18 cellular contexts compared by ENCODE assay signal in the genomic region with DNA sequence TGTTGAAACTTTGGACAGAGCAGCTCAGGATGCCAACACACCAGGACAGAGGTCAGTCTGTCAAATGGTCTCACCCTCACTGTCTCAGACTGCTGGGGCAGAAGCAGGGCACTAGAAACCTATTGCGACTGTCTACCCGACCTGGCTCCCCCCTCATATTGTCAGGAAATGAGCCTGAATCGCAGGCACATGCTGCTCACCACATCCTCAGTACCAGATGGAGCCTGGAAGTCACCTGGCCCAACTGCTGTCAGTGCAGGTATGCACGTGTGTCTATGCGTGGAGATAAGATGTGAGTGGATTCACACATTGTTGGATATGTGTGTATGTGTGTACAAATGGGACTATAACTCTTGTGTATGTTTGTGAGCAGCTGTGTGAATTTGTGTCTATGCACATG. TPM values are rescaled to one million over a fixed set of nuclear protein-coding genes. Genes with fewer than 3 reads are reported as not detected.
DNase-seq lines count a peak whose midpoint lies in the region; ATAC-seq and TF ChIP-seq lines count a peak whose summit lies in the region.
"Had no signal": no experiment of that assay in that cellular context is flagged by ENCODE, and none has a peak within 500 bp of the region (broad histone marks: within the 10 kb centered on the region; RNA-seq: fewer than 3 reads in every experiment).

No MANE protein-coding gene starts in this region.

- H3K36me3 ChIP-seq in DND-41 (ENCODE audit: insufficient read depth, low read length) (no peaks in the 10 kb centered on the region), ovary (no peaks in the 10 kb centered on the region)
- H3K36me3 ChIP-seq: right atrium auricular region had no signal

- H3K27me3 ChIP-seq in DND-41 (ENCODE audit: insufficient read depth, low read length, poor library complexity), result peaks cover 4% of the 10 kb centered on the region
- H3K27me3 ChIP-seq in ovary, result no peaks in the 10 kb centered on the region
- H3K27me3 ChIP-seq: right atrium auricular region, testis had no signal

- no peaks in the 10 kb centered on the region for H3K27me3 Mint-ChIP-seq in effector memory CD8-positive, alpha-beta T cell

- no peak overlapping the region for H3K9ac ChIP-seq in DND-41 (ENCODE audit: low read depth, low read length)

- WGBS in ovary, 3 donors, result 73 to 84% (median 75%) methylated on average over 5 of the region's 5 CpGs

- ATAC-seq in DND-41 (ENCODE audit: insufficient read depth, low read depth), result peak; percentile 26; the same call in 1 of the 3 replicates
- ATAC-seq in effector memory CD8-positive, alpha-beta T cell (replicated peaks), result peak; percentile 77

- H3K9me3 ChIP-seq in DND-41 (ENCODE audit: insufficient read depth, low read length, severe bottlenecking), result no peaks in the 10 kb centered on the region
- H3K9me3 ChIP-seq in ovary, result no peaks in the 10 kb centered on the region
- H3K9me3 ChIP-seq: right atrium auricular region, testis had no signal

- H3K36me3 Mint-ChIP-seq in effector memory CD8-positive, alpha-beta T cell (ENCODE audit: insufficient read depth), result peaks cover 2% of the 10 kb centered on the region

- H3K4me1 Mint-ChIP-seq in effector memory CD8-positive, alpha-beta T cell (ENCODE audit: low read depth in 2 of 2), result peaks cover 23 to 35% of the 10 kb centered on the region in 2 donors

- intact Hi-C loops in ovary (cut with DNase I), result loop anchor here in 1 of 4 donors (5.0 kb wide), 1 partner anchor 351 kb away; no protein-coding TSS in a partner anchor

- peak overlapping the region; percentile 1 to 54 for H3K4me3 Mint-ChIP-seq in effector memory CD8-positive, alpha-beta T cell
- H3K4me3 Mint-ChIP-seq: activated T-helper 1 cell treated with anti-CD3 and anti-CD28 coated beads, Interleukin-12 subunit alpha, Interleukin-12 subunit beta, Interleukin-2, Interleukin-4 antibody, amounts not matched to agents 30 ng/mL and 10 ng/mL and 1 ng/mL, durations not matched to agents 14 hours and 24 hours and 36 hours; dendritic cell treated with granulocyte-macrophage colony-stimulating factor and Interleukin-4, amounts not matched to agents 40 ng/mL and 50 ng/mL, for 4 days had no signal

- no peaks in the 10 kb centered on the region; the same call in 1 of the 2 replicates for H4K20me1 ChIP-seq in DND-41 (ENCODE audit: insufficient read depth, low read length)

- H3K79me2 ChIP-seq in DND-41 (ENCODE audit: insufficient read depth, low read length), result no peaks in the 10 kb centered on the region

- no peak for TF ChIP-seq EP300 in ovary (IDR thresholded peaks at IDR 0.05)

- no peaks in the 10 kb centered on the region for H3K9me3 Mint-ChIP-seq in effector memory CD8-positive, alpha-beta T cell
- H3K9me3 Mint-ChIP-seq: activated T-helper 1 cell treated with anti-CD3 and anti-CD28 coated beads, Interleukin-12 subunit alpha, Interleukin-12 subunit beta, Interleukin-2, Interleukin-4 antibody, amounts not matched to agents 30 ng/mL and 10 ng/mL and 1 ng/mL, durations not matched to agents 14 hours and 24 hours and 36 hours; dendritic cell treated with granulocyte-macrophage colony-stimulating factor and Interleukin-4, amounts not matched to agents 40 ng/mL and 50 ng/mL, for 4 days had no signal

- H3K27ac Mint-ChIP-seq in effector memory CD8-positive, alpha-beta T cell, result no peak overlapping the region
- H3K27ac Mint-ChIP-seq: activated T-helper 1 cell treated with anti-CD3 and anti-CD28 coated beads, Interleukin-12 subunit alpha, Interleukin-12 subunit beta, Interleukin-2, Interleukin-4 antibody, amounts not matched to agents 30 ng/mL and 10 ng/mL and 1 ng/mL, durations not matched to agents 14 hours and 24 hours and 36 hours; dendritic cell treated with granulocyte-macrophage colony-stimulating factor and Interleukin-4, amounts not matched to agents 40 ng/mL and 50 ng/mL, for 4 days had no signal

- no peak overlapping the region for H3K4me2 ChIP-seq in DND-41 (ENCODE audit: insufficient read depth, low read length)

- TF ChIP-seq CTCF in DND-41 (IDR thresholded peaks at IDR 0.05; ENCODE audit: borderline replicate concordance, extremely low read depth, low read length, poor library complexity, severe bottlenecking) (no peak), ovary (IDR thresholded peaks at IDR 0.05) (no peak)

- H3K4me3 ChIP-seq in DND-41 (ENCODE audit: low read depth in 1 of 2, low read length in 2 of 2), result no peak overlapping the region
- H3K4me3 ChIP-seq in ovary, result no peak overlapping the region
- H3K4me3 ChIP-seq: right atrium auricular region, testis had no signal

- no peak for DNase-seq in DND-41
- peak in 2 of 3 experiments; percentile 27 to 32 for DNase-seq in effector memory CD8-positive, alpha-beta T cell
- DNase-seq in ovary, result no peak
- no peak for DNase-seq in HUDEP-2 (lab: John Stamatoyannopoulos, UW; ENCODE audit: unreplicated experiment in 76 of 76)
- DNase-seq: activated CD4-positive, CD25-positive, alpha-beta regulatory T cell treated with anti-CD3 and anti-CD28 coated beads, Interleukin-2, amount 50 U/mL, for 72 hours; DMS79; NCI-H146; SHP77; stimulated activated CD4-positive, alpha-beta T cell treated with anti-CD3 and anti-CD28 coated beads, Interleukin-1b, Interleukin-23, amount 100 ng/mL, for 48 hours; testis had no signal

- H2AFZ ChIP-seq in DND-41 (ENCODE audit: low read depth, low read length), result no peak overlapping the region

- no peak overlapping the region for H3K27ac ChIP-seq in DND-41 (ENCODE audit: low read length)
- H3K27ac ChIP-seq in ovary, result no peak overlapping the region
- H3K27ac ChIP-seq: right atrium auricular region, testis had no signal

- TF ChIP-seq POLR2A in ovary (IDR thresholded peaks at IDR 0.05), result no peak

- H3K4me1 ChIP-seq in DND-41 (ENCODE audit: insufficient read depth, low read length) (peaks cover 3% of the 10 kb centered on the region; the same call in 1 of the 2 replicates), ovary (ENCODE audit: insufficient read depth) (no peaks in the 10 kb centered on the region)

RNA-seq across cellular contexts. Expression of a gene that starts 3.2 kb away (rescaled TPM):
- total RNA-seq in ovary, result 1 to 10 TPM in 1 of 7 donors, under 1 TPM in 6; 0.08 to 2.2 (median 0.69) TPM
- 1 to 10 TPM in 1 of 2 donors, under 1 TPM in 1; 0.17 to 2.1 TPM for polyA plus RNA-seq in ovary
- total RNA-seq: LHCN-M2; T-helper 2 cell treated with Interferon-gamma antibody and Interleukin-4, amounts not matched to agents 100 ng/mL and 5 ng/mL, for 36 hours had no signal
- polyA plus RNA-seq: BJ had no signal

RNA-seq across cellular contexts. Expression of a gene that starts 17.5 kb away (rescaled TPM):
- 1 to 10 TPM in 1 of 7 donors, under 1 TPM in 1, not detected in 5; 0.31 to 3.6 TPM for total RNA-seq in ovary
- not detected for polyA plus RNA-seq in ovary
- total RNA-seq: activated T-helper 1 cell treated with anti-CD3 and anti-CD28 coated beads, Interleukin-12 subunit alpha, Interleukin-12 subunit beta, Interleukin-2, Interleukin-4 antibody, amounts not matched to agents 30 ng/mL and 10 ng/mL and 1 ng/mL, durations not matched to agents 14 hours and 24 hours and 36 hours; LHCN-M2; mesenteric fat pad; right atrium auricular region; T-helper 2 cell treated with Interferon-gamma antibody and Interleukin-4, amounts not matched to agents 100 ng/mL and 5 ng/mL, for 36 hours; testis had no signal
- polyA plus RNA-seq: BJ had no signal

RNA-seq across cellular contexts. Expression of a gene that starts 34.2 kb away (rescaled TPM):
- not detected for total RNA-seq in ovary
- not detected for polyA plus RNA-seq in ovary
- total RNA-seq: activated T-helper 1 cell treated with anti-CD3 and anti-CD28 coated beads, Interleukin-12 subunit alpha, Interleukin-12 subunit beta, Interleukin-2, Interleukin-4 antibody, amounts not matched to agents 30 ng/mL and 10 ng/mL and 1 ng/mL, durations not matched to agents 14 hours and 24 hours and 36 hours; LHCN-M2; mesenteric fat pad; right atrium auricular region; T-helper 2 cell treated with Interferon-gamma antibody and Interleukin-4, amounts not matched to agents 100 ng/mL and 5 ng/mL, for 36 hours had no signal
- polyA plus RNA-seq: BJ, esophagus had no signal

RNA-seq across cellular contexts. Expression of a gene that starts 50.2 kb away (rescaled TPM):
- total RNA-seq in ovary, result not detected
- polyA plus RNA-seq in ovary, result not detected
- total RNA-seq: activated T-helper 1 cell treated with anti-CD3 and anti-CD28 coated beads, Interleukin-12 subunit alpha, Interleukin-12 subunit beta, Interleukin-2, Interleukin-4 antibody, amounts not matched to agents 30 ng/mL and 10 ng/mL and 1 ng/mL, durations not matched to agents 14 hours and 24 hours and 36 hours; LHCN-M2; mesenteric fat pad; right atrium auricular region; T-helper 2 cell treated with Interferon-gamma antibody and Interleukin-4, amounts not matched to agents 100 ng/mL and 5 ng/mL, for 36 hours had no signal
- polyA plus RNA-seq: BJ, esophagus had no signal

RNA-seq across cellular contexts. Expression of a gene that starts 51.8 kb away (rescaled TPM):
- total RNA-seq in ovary, result 100 to 1,000 TPM in 3 of 7 donors, 10 to 100 TPM in 4; 82.5 to 101 (median 95.6) TPM
- 100 to 1,000 TPM; 101 to 190 TPM for polyA plus RNA-seq in ovary

Comparison
In these comparisons a context has a peak if more than half of its experiments do, and no peak if none do; other contexts are left out.
1. DNase-seq: peak in effector memory CD8-positive, alpha-beta T cell (2 of 3); none in DND-41 (single experiment), ovary (0 of 5) and HUDEP-2 (0 of 76).